In genomic region chr1:40049745-40050144, GRCh38 we compare ENCODE assay signal across 1 cellular context.
A peak's percentile ranks its signal among the peaks of the same experiment; 100 is the strongest.
TF ChIP-seq lines count a peak whose summit lies in the region.

No MANE protein-coding gene starts in this region.

TF ChIP-seq in K562, 482 proteins besides CTCF, POLR2A, EP300 and RAD21:
- TF ChIP-seq ZFX (CRISPR knock-in tag; IDR thresholded peaks at IDR 0.05) (0 out of 2 replicates have a peak, but pooled peaks have one; percentile 18), CHD7 (IDR thresholded peaks at IDR 0.05; ENCODE audit: low read depth, low read length) (no peak)
